ENCODE assay signal across 8 cellular contexts in genomic region chr22:35350539-35351503, GRCh38. TPM values are rescaled to one million over a fixed set of nuclear protein-coding genes. Genes with fewer than 3 reads are reported as not detected.
A peak's percentile ranks its signal among the peaks of the same experiment; 100 is the strongest.
DNase-seq lines count a peak whose midpoint lies in the region; ATAC-seq and TF ChIP-seq lines count a peak whose summit lies in the region.

No MANE protein-coding gene starts in this region.

- intact Hi-C loops in colonic mucosa (cut with DNase I): loop anchor here (5.0 kb wide), 3 partner anchors 231 to 771 kb away; partner anchors contain the start of gene MB

- ATAC-seq in HG03442 (IDR thresholded peaks at IDR 0.05; ENCODE audit: unreplicated experiment): peak; percentile 63

- no peaks in the 10 kb centered on the region for H3K36me3 ChIP-seq in colonic mucosa

- TF ChIP-seq POLR2A in GM19193 (IDR thresholded peaks at IDR 0.05; ENCODE audit: extremely low read depth, insufficient read depth, insufficient read length): peak; percentile 45

- H3K4me1 ChIP-seq in colonic mucosa: no peaks in the 10 kb centered on the region

- peak overlapping the region; percentile 12 for H3K27ac ChIP-seq in colonic mucosa

- H3K4me3 ChIP-seq in colonic mucosa: peak overlapping the region; percentile 42

- DNase-seq in AML-193 (lab: John Stamatoyannopoulos, UW) (peak; percentile 74 to 81), NCI-H510A treated with DMSO at 0.1 percent for 48 hours (lab: John Stamatoyannopoulos, UW) (peak; percentile 62), colonic mucosa (peak; percentile 93), left kidney (ENCODE audit: low read depth, low spot score) (peak; percentile 96)
- peak; percentile 92 for DNase-seq in activated CD4-positive, alpha-beta T cell treated with anti-CD3 and anti-CD28 coated beads for 48 hours
- DNase-seq in stimulated activated CD4-positive, alpha-beta T cell treated with anti-CD3 and anti-CD28 coated beads, Interleukin-1b, Interleukin-23, amount 100 ng/mL, for 4 hours (ENCODE audit: low read depth in 2 of 2): peak; percentile 71 to 76

- no peaks in the 10 kb centered on the region for H3K9me3 ChIP-seq in colonic mucosa

- no peaks in the 10 kb centered on the region for H3K27me3 ChIP-seq in colonic mucosa

- peak; percentile 92 for TF ChIP-seq CTCF in colonic mucosa (IDR thresholded peaks at IDR 0.05)

- peak overlapping the region; percentile 56 to 71 for H3K9ac ChIP-seq in colonic mucosa (ENCODE audit: low read depth in 2 of 2, low read length in 2 of 2)

RNA-seq across cellular contexts. Expression of gene HMOX1, which starts 30.1 kb away (rescaled TPM):
- total RNA-seq in colonic mucosa: 10 to 100 TPM; 31.0 to 50.3 TPM

RNA-seq across cellular contexts. Expression of gene MCM5, which starts 49.1 kb away (rescaled TPM):
- total RNA-seq in colonic mucosa: 100 to 1,000 TPM in 1 of 2 donors, 10 to 100 TPM in 1; 33.0 to 120 TPM

RNA-seq across cellular contexts. Expression of gene TOM1, which starts 51.1 kb away (rescaled TPM):
- 10 to 100 TPM; 43.0 to 60.3 TPM for total RNA-seq in colonic mucosa

Comparison
In these comparisons a context has a peak if more than half of its experiments do, and no peak if none do; other contexts are left out.
1. Peak in every context shown above with its lines: DNase-seq, ATAC-seq, H3K4me3 ChIP-seq and H3K27ac ChIP-seq.